In the genomic region with DNA sequence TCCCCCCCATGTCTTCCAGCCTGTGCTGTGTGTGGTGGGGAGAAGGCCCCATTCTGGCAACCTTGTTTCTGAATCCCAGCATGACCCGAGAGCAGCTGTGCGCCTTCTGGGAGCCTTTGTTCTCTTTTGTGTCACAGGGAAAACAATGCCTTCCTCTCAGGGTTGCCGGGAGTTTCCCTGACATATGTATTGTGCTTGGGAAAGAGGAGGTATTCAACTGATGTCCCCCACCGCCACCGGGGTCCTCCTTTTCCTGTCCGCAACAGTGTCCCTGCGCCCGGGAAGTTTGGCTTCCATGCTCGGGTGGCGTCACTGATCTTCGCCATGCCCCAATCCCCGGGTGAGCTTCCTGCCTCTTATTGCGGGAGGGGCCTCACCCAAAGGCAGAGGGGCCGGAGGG, we compare ENCODE assay signal across 21 cellular contexts.
"Had no signal": no experiment of that assay in that cellular context is flagged by ENCODE, and none has a peak within 500 bp of the region (broad histone marks: within the 10 kb centered on the region; RNA-seq: fewer than 3 reads in every experiment).

No MANE protein-coding gene starts in this region.

- H3K36me3 ChIP-seq: colonic mucosa, gastrocnemius medialis, thoracic aorta had no signal

- H3K27ac ChIP-seq: body of pancreas, colonic mucosa, epithelial cell of prostate, gastrocnemius medialis, thoracic aorta had no signal

- H3K4me3 Mint-ChIP-seq: activated CD8-positive, alpha-beta T cell treated with anti-CD3 and anti-CD28 coated beads for 36 hours; activated naive CD8-positive, alpha-beta T cell; activated T-cell treated with anti-CD3 and anti-CD28 coated beads, Interleukin-2, amount 50 U/mL, for 4 hours; memory B cell; naive thymus-derived CD8-positive, alpha-beta T cell; stimulated activated naive CD8-positive, alpha-beta T cell treated with anti-CD3 and anti-CD28 coated beads, Interleukin-15, amount 100 ng/mL, for 72 hours; T-helper 17 cell had no signal

- H3K27me3 Mint-ChIP-seq: progenitor cell of endocrine pancreas; stimulated activated naive CD8-positive, alpha-beta T cell treated with anti-CD3 and anti-CD28 coated beads, Interleukin-15, amount 100 ng/mL, for 72 hours had no signal

- H3K27me3 ChIP-seq: body of pancreas, colonic mucosa, gastrocnemius medialis had no signal

- H3K4me1 ChIP-seq: body of pancreas, gastrocnemius medialis had no signal

- ATAC-seq: activated CD8-positive, alpha-beta T cell treated with anti-CD3 and anti-CD28 coated beads for 36 hours; activated T-cell treated with anti-CD3 and anti-CD28 coated beads, Interleukin-2, amount 50 U/mL, for 4 hours; body of pancreas; gastrocnemius medialis; left lobe of liver; naive thymus-derived CD8-positive, alpha-beta T cell; sciatic nerve; stimulated activated naive CD8-positive, alpha-beta T cell treated with anti-CD3 and anti-CD28 coated beads, Interleukin-15, amount 100 ng/mL, for 72 hours; T-helper 17 cell had no signal

- FAIRE-seq: keratinocyte had no signal

- H3K4me3 ChIP-seq: body of pancreas, colonic mucosa, gastrocnemius medialis, thoracic aorta had no signal

- DNase-seq: activated CD4-positive, alpha-beta T cell treated with anti-CD3 and anti-CD28 coated beads for 48 hours; activated CD8-positive, alpha-beta T cell treated with anti-CD3 and anti-CD28 coated beads for 36 hours; activated gamma-delta T cell; activated T-cell treated with anti-CD3 and anti-CD28 coated beads, Interleukin-2, amount 50 U/mL, for 4 hours; body of pancreas; central memory CD4-positive, alpha-beta T cell; colonic mucosa; effector memory CD4-positive, alpha-beta T cell; gastrocnemius medialis; naive thymus-derived CD8-positive, alpha-beta T cell; occipital lobe; stimulated activated naive CD8-positive, alpha-beta T cell treated with anti-CD3 and anti-CD28 coated beads, Interleukin-15, amount 100 ng/mL, for 72 hours; T-helper 17 cell had no signal

- H3K27ac Mint-ChIP-seq: activated CD8-positive, alpha-beta T cell treated with anti-CD3 and anti-CD28 coated beads for 36 hours; activated naive CD8-positive, alpha-beta T cell; memory B cell; naive thymus-derived CD8-positive, alpha-beta T cell; progenitor cell of endocrine pancreas; stimulated activated naive CD8-positive, alpha-beta T cell treated with anti-CD3 and anti-CD28 coated beads, Interleukin-15, amount 100 ng/mL, for 72 hours; T-helper 17 cell had no signal

- H3K4me1 Mint-ChIP-seq: T-helper 17 cell had no signal

- H3K9me3 Mint-ChIP-seq: activated CD8-positive, alpha-beta T cell treated with anti-CD3 and anti-CD28 coated beads for 36 hours; activated T-cell treated with anti-CD3 and anti-CD28 coated beads, Interleukin-2, amount 50 U/mL, for 4 hours; memory B cell; naive thymus-derived CD8-positive, alpha-beta T cell; stimulated activated naive CD8-positive, alpha-beta T cell treated with anti-CD3 and anti-CD28 coated beads, Interleukin-15, amount 100 ng/mL, for 72 hours had no signal

- H3K9me3 ChIP-seq: body of pancreas, colonic mucosa, gastrocnemius medialis, thoracic aorta had no signal

- H3K36me3 Mint-ChIP-seq: activated naive CD8-positive, alpha-beta T cell; memory B cell; naive thymus-derived CD8-positive, alpha-beta T cell had no signal
